Comparison of ENCODE assay signal across 8 cellular contexts in the genomic region with DNA sequence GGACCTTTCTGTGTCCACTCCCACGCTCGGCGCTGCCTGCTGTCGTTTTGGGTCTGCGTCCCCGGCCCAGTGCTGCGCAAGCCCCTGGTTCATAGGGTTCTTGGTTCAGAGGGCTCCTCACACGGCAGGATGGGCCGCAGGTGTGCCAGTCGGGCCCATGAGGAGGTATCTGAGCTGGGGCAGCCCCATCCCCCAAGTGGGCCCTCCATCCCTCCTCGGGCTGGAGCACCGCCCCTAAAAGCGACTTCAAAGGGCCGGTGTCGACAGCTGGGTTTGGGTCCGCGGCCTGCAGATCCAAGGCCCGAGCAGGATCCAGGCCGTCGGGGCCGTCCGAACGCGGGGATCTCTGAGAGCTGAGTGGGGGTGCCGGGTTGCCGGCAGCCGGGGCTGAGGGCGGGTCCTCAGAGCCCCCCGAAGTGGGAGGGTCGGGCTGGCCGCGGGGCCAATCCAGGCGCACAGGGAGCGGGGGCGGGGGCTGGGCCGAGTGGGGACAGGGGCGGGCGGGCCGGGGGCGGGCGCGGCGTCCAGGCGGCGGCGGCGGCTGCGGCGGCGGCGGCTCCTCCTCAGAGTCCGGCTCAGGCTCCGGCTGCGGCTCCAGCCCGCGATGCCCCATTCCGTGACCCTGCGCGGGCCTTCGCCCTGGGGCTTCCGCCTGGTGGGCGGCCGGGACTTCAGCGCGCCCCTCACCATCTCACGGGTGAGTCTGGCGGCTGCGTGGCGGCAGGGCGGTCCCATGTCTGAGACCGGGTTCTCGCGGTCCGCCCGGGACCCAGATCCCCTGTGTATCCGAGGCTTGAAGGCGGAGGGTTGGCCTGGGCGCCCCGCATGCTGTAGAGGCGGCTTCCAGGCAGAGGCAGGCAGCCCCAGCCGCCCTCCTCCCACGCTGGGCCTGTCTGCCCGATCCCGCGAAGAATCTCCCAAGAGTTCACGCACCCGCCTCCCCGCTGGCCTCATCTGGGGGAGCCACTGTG. TPM values are rescaled to one million over a fixed set of nuclear protein-coding genes. Genes with fewer than 3 reads are reported as not detected.
DNase-seq lines count a peak whose midpoint lies in the region; ATAC-seq and TF ChIP-seq lines count a peak whose summit lies in the region.

PDLIM4 (plus strand) TSS at position 566 of the 971 bp plus-strand sequence; CDS start at position 605, 39 bp downstream.

- H3K4me1 Mint-ChIP-seq in glutamatergic neuron (ENCODE audit: low read depth, unreplicated experiment) (peaks cover 18% of the 10 kb centered on the region), progenitor cell of endocrine pancreas (ENCODE audit: low read depth) (peaks cover 14% of the 10 kb centered on the region)

- H3K27ac Mint-ChIP-seq in glutamatergic neuron (ENCODE audit: unreplicated experiment) (peak within 1 kb of the TSS; percentile 99), progenitor cell of endocrine pancreas (peak within 1 kb of the TSS; percentile 79)

- TF ChIP-seq POLR2A in erythroblast (IDR thresholded peaks at IDR 0.05; ENCODE audit: low read length) = no peak

- no peaks in the 10 kb centered on the region for H3K36me3 ChIP-seq in WERI-Rb-1

- DNase-seq in EH (ENCODE audit: low read depth) = peak; percentile 51
- peak; percentile 6 for DNase-seq in WERI-Rb-1
- peak; percentile 78 for DNase-seq in glutamatergic neuron
- DNase-seq in progenitor cell of endocrine pancreas (ENCODE audit: low spot score, unreplicated experiment) = peak; percentile 62
- DNase-seq in activated CD4-positive, CD25-positive, alpha-beta regulatory T cell (lab: John Stamatoyannopoulos, UW) = no peak
- no peak for DNase-seq in NCI-H1694 treated with DMSO at 0.1 percent for 48 hours (lab: John Stamatoyannopoulos, UW)
- DNase-seq in erythroblast (lab: John Stamatoyannopoulos, UW) = no peak

- H3K4me3 ChIP-seq in WERI-Rb-1 (ENCODE audit: low read depth, low read length) = no peak within 1 kb of the TSS

- H3K27me3 Mint-ChIP-seq in glutamatergic neuron (ENCODE audit: unreplicated experiment) (peaks cover 12% of the 10 kb centered on the region), progenitor cell of endocrine pancreas (peaks cover 3% of the 10 kb centered on the region)

- H3K36me3 Mint-ChIP-seq in glutamatergic neuron (ENCODE audit: unreplicated experiment) (no peaks in the 10 kb centered on the region), progenitor cell of endocrine pancreas (ENCODE audit: insufficient read depth) (peaks cover 3% of the 10 kb centered on the region)

- no peak for ATAC-seq in GM18907 (IDR thresholded peaks at IDR 0.05; ENCODE audit: unreplicated experiment)

- H3K27ac ChIP-seq in WERI-Rb-1 = peak within 1 kb of the TSS; percentile 77

- H3K9me3 ChIP-seq in WERI-Rb-1 (ENCODE audit: severe bottlenecking) = peaks cover 2% of the 10 kb centered on the region

- H3K4me3 Mint-ChIP-seq in glutamatergic neuron (ENCODE audit: unreplicated experiment) = peak within 1 kb of the TSS; percentile 91
- peak within 1 kb of the TSS; percentile 76 for H3K4me3 Mint-ChIP-seq in progenitor cell of endocrine pancreas (ENCODE audit: low read depth)

- H3K27me3 ChIP-seq in WERI-Rb-1 (ENCODE audit: insufficient read depth, low read depth, severe bottlenecking) = no peaks in the 10 kb centered on the region

- H3K9me3 Mint-ChIP-seq in glutamatergic neuron (ENCODE audit: unreplicated experiment) (peaks cover 12% of the 10 kb centered on the region), progenitor cell of endocrine pancreas (ENCODE audit: low read depth) (no peaks in the 10 kb centered on the region)

- TF ChIP-seq CTCF in WERI-Rb-1 (IDR thresholded peaks at IDR 0.05; ENCODE audit: low read depth, low read length) (no peak), glutamatergic neuron (IDR thresholded peaks at IDR 0.05; ENCODE audit: partially characterized antibody, unreplicated experiment) (no peak), progenitor cell of endocrine pancreas (IDR thresholded peaks at IDR 0.05; ENCODE audit: unreplicated experiment) (no peak)

RNA-seq across cellular contexts. Expression of gene PDLIM4, which starts in this region (rescaled TPM):
- total RNA-seq in glutamatergic neuron (ENCODE audit: unreplicated experiment) (81.6 TPM), progenitor cell of endocrine pancreas (14.3 and 14.7 TPM in 2 replicates)

Comparison
In these comparisons a context has a peak if more than half of its experiments do, and no peak if none do; other contexts are left out.
1. DNase-seq: peak in EH (single experiment), WERI-Rb-1 (single experiment), glutamatergic neuron (single experiment) and progenitor cell of endocrine pancreas (single experiment); none in activated CD4-positive, CD25-positive, alpha-beta regulatory T cell (0 of 4), NCI-H1694 treated with DMSO at 0.1 percent for 48 hours (single experiment) and erythroblast (0 of 2).